In genomic region chr9:101451498-101451897, GRCh38 we compare ENCODE assay signal across 38 cellular contexts. TPM values are rescaled to one million over a fixed set of nuclear protein-coding genes. Genes with fewer than 3 reads are reported as not detected.
"Had no signal": no experiment of that assay in that cellular context is flagged by ENCODE, and none has a peak within 500 bp of the region (broad histone marks: within the 10 kb centered on the region; RNA-seq: fewer than 3 reads in every experiment).

No MANE protein-coding gene starts in this region.

- H3K27me3 ChIP-seq: MG63 had no signal

- H3K4me3 ChIP-seq: MG63 had no signal

- DNase-seq: Karpas-422, Kasumi-1, MG63, MM.1S, MV-4-11, NCI-H1048, NCI-H1092, NCI-H1092 treated with DMSO at 0.1 percent for 48 hours, NCI-H1105, NCI-H1105 treated with DMSO at 0.1 percent for 48 hours, NCI-H1417, NCI-H1417 treated with DMSO at 0.1 percent for 48 hours, NCI-H1436, NCI-H1436 treated with DMSO at 0.1 percent for 48 hours, NCI-H146, NCI-H1694, NCI-H1694 treated with DMSO at 0.1 percent for 48 hours, NCI-H187, NCI-H187 treated with DMSO at 0.1 percent for 48 hours, NCI-H1930, NCI-H2029, NCI-H2029 treated with DMSO at 0.1 percent for 48 hours, NCI-H2081, NCI-H2081 treated with DMSO at 0.1 percent for 48 hours, NCI-H2107, NCI-H2171, NCI-H2171 treated with DMSO at 0.1 percent for 48 hours, NCI-H2227 treated with DMSO at 0.1 percent for 48 hours, NCI-H226, NCI-H345, NCI-H446, NCI-H446 treated with DMSO at 0.1 percent for 48 hours, NCI-H510A, NCI-H510A treated with DMSO at 0.1 percent for 48 hours had no signal

- H3K36me3 ChIP-seq: MG63 had no signal

RNA-seq across cellular contexts. Expression of gene ALDOB, which starts 15.9 kb away (rescaled TPM):
- total RNA-seq: LHCN-M2, M059J, MCF 10A, NCI-H460 had no signal
